7 cellular contexts compared by ENCODE assay signal in genomic region chr4:124468360-124468759, GRCh38.
"Had no signal": no experiment of that assay in that cellular context is flagged by ENCODE, and none has a peak within 500 bp of the region (broad histone marks: within the 10 kb centered on the region; RNA-seq: fewer than 3 reads in every experiment).

No MANE protein-coding gene starts in this region.

- H3K4me2 ChIP-seq: GM23338 had no signal

- H3K4me3 ChIP-seq: GM23338 had no signal

- DNase-seq: H9, HCEC 1CT, KBM-7 had no signal

- H2AFZ ChIP-seq: GM23338 had no signal

- ATAC-seq: GM23338 had no signal

- FAIRE-seq: H1, H54, HTR-8/SVneo had no signal
